In the genomic region with DNA sequence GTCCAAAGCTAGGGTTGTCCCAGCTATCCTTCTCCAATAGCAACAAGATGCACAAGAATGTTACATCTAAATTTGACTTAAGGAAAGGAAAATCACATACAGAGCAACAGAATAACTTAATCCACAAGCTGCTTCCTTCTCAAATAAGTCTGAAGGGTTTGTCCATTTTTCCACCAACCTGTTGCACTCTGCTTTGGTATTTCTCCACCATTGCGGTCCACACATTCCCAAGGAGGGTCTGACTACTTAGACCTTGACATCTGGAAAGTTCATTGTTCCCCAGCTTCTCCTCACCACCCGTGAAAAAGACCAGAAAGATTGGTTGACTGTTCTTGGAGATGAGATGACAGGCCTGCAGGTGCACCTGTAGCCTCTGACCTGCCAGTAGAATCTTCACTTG, we compare ENCODE assay signal across 28 cellular contexts.
"Had no signal": no experiment of that assay in that cellular context is flagged by ENCODE, and none has a peak within 500 bp of the region (broad histone marks: within the 10 kb centered on the region; RNA-seq: fewer than 3 reads in every experiment).

No MANE protein-coding gene starts in this region.

- H3K27ac ChIP-seq: ascending aorta, breast epithelium, cardiac muscle cell, colonic mucosa, epithelial cell of prostate, esophagus squamous epithelium, gastroesophageal sphincter, heart right ventricle had no signal

- DNase-seq: activated CD4-positive, alpha-beta memory T cell treated with anti-CD3 and anti-CD28 coated beads for 36 hours; activated CD4-positive, alpha-beta T cell treated with anti-CD3 and anti-CD28 coated beads for 36 hours; activated CD4-positive, alpha-beta T cell treated with anti-CD3 and anti-CD28 coated beads, Interleukin-2, amount 10 ng/mL, durations not matched to agents 24 days and 14 days; activated CD4-positive, CD25-positive, alpha-beta regulatory T cell; activated CD4-positive, CD25-positive, alpha-beta regulatory T cell treated with anti-CD3 and anti-CD28 coated beads, Interleukin-2, amount 50 U/mL, for 72 hours; activated CD8-positive, alpha-beta memory T cell treated with anti-CD3 and anti-CD28 coated beads, Interleukin-2, amount 50 U/mL, for 48 hours; activated gamma-delta T cell; activated naive CD4-positive, alpha-beta T cell; activated naive CD4-positive, alpha-beta T cell treated with anti-CD3 and anti-CD28 coated beads, Interleukin-2, amount 10 ng/mL, durations not matched to agents 7 days and 5 days; activated T-cell treated with anti-CD3 and anti-CD28 coated beads for 4 hours; activated T-cell treated with anti-CD3 and anti-CD28 coated beads, Interleukin-2, amount 50 U/mL, for 24 hours; activated T-cell treated with anti-CD3 and anti-CD28 coated beads, Interleukin-2, amount 50 U/mL, for 72 hours; central memory CD4-positive, alpha-beta T cell; cerebellar nuclear complex; colonic mucosa; effector CD8-positive, alpha-beta T cell; esophagus squamous epithelium; foreskin melanocyte; heart right ventricle; T-helper 2 cell had no signal

- H3K27me3 ChIP-seq: ascending aorta, breast epithelium, cardiac muscle cell, colonic mucosa, esophagus squamous epithelium, gastroesophageal sphincter, heart right ventricle had no signal

- ATAC-seq: activated CD4-positive, alpha-beta T cell treated with anti-CD3 and anti-CD28 coated beads for 36 hours; activated naive CD4-positive, alpha-beta T cell treated with anti-CD3 and anti-CD28 coated beads, Interleukin-2, amount 50 U/mL, for 72 hours; activated T-cell treated with anti-CD3 and anti-CD28 coated beads, Interleukin-2, amount 50 U/mL, for 72 hours; gastroesophageal sphincter; heart right ventricle had no signal

- H3K4me1 ChIP-seq: breast epithelium, colonic mucosa, esophagus squamous epithelium, gastroesophageal sphincter, heart right ventricle had no signal

- H3K36me3 ChIP-seq: ascending aorta, breast epithelium, cardiac muscle cell, colonic mucosa, esophagus squamous epithelium, gastroesophageal sphincter, heart right ventricle had no signal

- H3K9me3 ChIP-seq: ascending aorta, breast epithelium, colonic mucosa, esophagus squamous epithelium, gastroesophageal sphincter, heart right ventricle had no signal

- FAIRE-seq: endometrium, endothelial cell of umbilical vein had no signal

- H3K4me3 ChIP-seq: ascending aorta, breast epithelium, cardiac muscle cell, colonic mucosa, esophagus squamous epithelium, gastroesophageal sphincter, heart right ventricle had no signal
